6 cellular contexts compared by ENCODE assay signal in the genomic region with DNA sequence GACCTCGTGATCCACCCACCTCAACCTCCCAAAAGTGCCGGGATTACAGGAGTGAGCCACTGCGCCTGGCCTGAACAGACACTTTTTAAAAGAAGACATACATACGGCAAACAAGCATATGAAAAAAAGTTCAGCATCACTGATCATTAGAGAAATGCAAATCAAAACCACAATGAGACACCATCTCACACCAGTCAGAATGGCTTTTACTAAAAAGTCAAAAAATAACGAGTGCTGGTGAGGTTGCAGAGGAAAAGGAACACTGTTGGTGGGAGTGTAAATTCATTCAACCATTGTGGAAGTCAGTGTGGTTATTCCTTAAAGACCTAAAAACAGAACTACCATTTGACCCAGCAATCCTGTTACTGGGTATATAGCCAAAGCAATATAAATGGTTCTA.
ATAC-seq lines count a peak whose summit lies in the region.

No MANE protein-coding gene starts in this region.

- ATAC-seq in GM18511 (IDR thresholded peaks at IDR 0.05; ENCODE audit: unreplicated experiment), result peak; percentile 52
- ATAC-seq in GM18867 (IDR thresholded peaks at IDR 0.05; ENCODE audit: unreplicated experiment), result peak; percentile 39
- peak; percentile 55 for ATAC-seq in GM18907 (IDR thresholded peaks at IDR 0.05; ENCODE audit: unreplicated experiment)
- ATAC-seq in GM19395 (IDR thresholded peaks at IDR 0.05; ENCODE audit: unreplicated experiment), result peak; percentile 59
- ATAC-seq in HG02885 (IDR thresholded peaks at IDR 0.05; ENCODE audit: poor library complexity, unreplicated experiment), result peak; percentile 46
- ATAC-seq in HG03432 (IDR thresholded peaks at IDR 0.05; ENCODE audit: unreplicated experiment), result peak; percentile 45

Comparison
In these comparisons a context has a peak if more than half of its experiments do, and no peak if none do; other contexts are left out.
1. Peak in every context shown above with its lines: ATAC-seq.